8 cellular contexts compared by ENCODE assay signal in the genomic region with DNA sequence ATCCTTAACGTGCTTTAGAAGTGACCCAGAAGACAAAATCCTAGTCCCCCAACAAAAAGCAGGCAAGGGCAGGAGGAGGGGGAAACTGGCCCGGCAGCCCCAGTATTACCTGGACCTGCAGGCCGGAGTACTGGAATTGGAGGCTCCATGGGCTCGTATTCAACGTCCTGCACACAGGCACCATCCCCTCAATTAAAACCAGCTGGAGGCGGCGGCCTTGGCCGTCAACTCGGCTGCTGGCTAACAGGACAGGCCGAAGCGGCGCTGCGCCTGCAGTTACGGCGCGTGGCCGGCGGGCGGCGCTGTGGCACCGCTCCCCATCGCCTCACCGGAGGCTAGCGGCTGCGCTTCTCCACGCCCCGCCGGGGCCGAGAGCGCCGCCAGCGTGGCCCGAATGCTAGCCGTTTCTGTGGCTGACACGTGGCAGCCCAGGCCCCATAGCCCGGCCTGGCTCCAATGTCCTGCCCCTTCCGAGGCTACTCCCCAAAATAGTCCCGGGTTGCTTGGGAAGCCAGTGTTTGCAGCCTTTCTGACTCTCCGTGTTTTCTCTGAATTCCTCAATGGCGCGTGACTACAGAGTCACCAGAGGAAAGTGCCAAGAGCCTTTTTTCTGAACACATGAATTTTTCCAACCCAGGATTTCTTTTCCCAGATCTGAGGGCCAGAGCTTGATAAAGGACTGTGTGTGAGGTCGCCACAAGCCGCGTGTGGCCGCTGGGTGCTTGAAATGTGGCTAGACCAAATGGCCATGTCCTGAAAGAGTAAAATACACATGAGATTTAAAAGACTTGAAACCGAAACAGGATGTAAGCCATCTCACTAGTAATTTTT.
DNase-seq lines count a peak whose midpoint lies in the region; ATAC-seq, FAIRE-seq and TF ChIP-seq lines count a peak whose summit lies in the region.

No MANE protein-coding gene starts in this region.

- CTCF ChIA-PET in AG04449 (lab: Yijun Ruan, JAX): interaction anchor here (0.6 to 6.2 kb wide), 46 partner anchors 8 to 1112 kb away, joined by 3 to 179 read pairs (median 4); partner anchors contain the start of genes AIDA and BROX
- CTCF ChIA-PET in activated B cell treated with CpG ODN at 0.5 μM for 24 hours (lab: Charles Lee): interaction anchor here (0.8 to 4.8 kb wide), 12 partner anchors 10 to 1655 kb away, joined by 3 to 69 read pairs (median 3); no protein-coding TSS in a partner anchor

- intact Hi-C loops in activated B cell treated with CpG ODN at 0.5 μM for 24 hours (cut with micrococcal nuclease): loop anchor here (1.0 to 5.0 kb wide), 12 partner anchors 92 to 671 kb away; partner anchors contain the start of genes MIA3 and TAF1A
- intact Hi-C loops in kidney (cut with DNase I): no loop called here

- ATAC-seq in GM18861 (IDR thresholded peaks at IDR 0.05; ENCODE audit: unreplicated experiment) (peak; percentile 84), HG03095 (IDR thresholded peaks at IDR 0.05; ENCODE audit: unreplicated experiment) (peak; percentile 91), activated B cell treated with CpG ODN at 0.5 μM for 24 hours (ENCODE audit: low read depth) (peak; percentile 93)
- peak; percentile 84 for ATAC-seq in central memory CD8-positive, alpha-beta T cell (replicated peaks; ENCODE audit: extremely low read depth, poor library complexity, severe bottlenecking)

- DNase-seq in AG04449 (ENCODE audit: low read depth, low spot score): peak; percentile 63
- peak; percentile 75 for DNase-seq in NCI-H2196 treated with DMSO at 0.1 percent for 48 hours (lab: John Stamatoyannopoulos, UW; ENCODE audit: unreplicated experiment)
- peak; percentile 89 for DNase-seq in activated B cell treated with CpG ODN at 0.5 μM for 24 hours
- DNase-seq in central memory CD8-positive, alpha-beta T cell (ENCODE audit: low spot score in 2 of 2): peak; percentile 70 to 72
- DNase-seq in kidney: peak; percentile 98
- peak; percentile 59 to 73 for DNase-seq in stimulated activated CD4-positive, alpha-beta T cell treated with anti-CD3 and anti-CD28 coated beads, Interleukin-15, amount 100 ng/mL, for 1 hour (ENCODE audit: low read depth in 1 of 2, low spot score in 1 of 2)

- H3K4me1 ChIP-seq in kidney (ENCODE audit: control insufficient read depth in 1 of 2, insufficient read depth in 1 of 2, low read depth in 1 of 2, low read length in 2 of 2): no peaks in the 10 kb centered on the region

- TF ChIP-seq CTCF in AG04449 (IDR thresholded peaks at IDR 0.05; ENCODE audit: insufficient read depth, low read length, missing control alignments): peak; percentile 94
- peak; percentile 100 for TF ChIP-seq CTCF in activated B cell treated with CpG ODN at 0.5 μM for 24 hours (IDR thresholded peaks at IDR 0.05)
- TF ChIP-seq CTCF in kidney (IDR thresholded peaks at IDR 0.05; ENCODE audit: borderline replicate concordance, extremely low read depth, insufficient read depth): peak; percentile 100

- peak overlapping the region; percentile 98 for H3K27ac Mint-ChIP-seq in activated B cell treated with CpG ODN at 0.5 μM for 24 hours
- peak overlapping the region; percentile 90 for H3K27ac Mint-ChIP-seq in central memory CD8-positive, alpha-beta T cell (ENCODE audit: low read depth)

- POLR2A ChIA-PET in AG04449 (lab: Yijun Ruan, JAX) (interaction anchor here (0.5 to 0.9 kb wide), 4 partner anchors 174 to 1182 kb away, joined by 3 read pairs; no protein-coding TSS in a partner anchor), activated B cell treated with CpG ODN at 0.5 μM for 24 hours (lab: Charles Lee) (interaction anchor here (0.6 to 2.3 kb wide), 6 partner anchors 144 to 688 kb away, joined by 3 to 19 read pairs (median 4); no protein-coding TSS in a partner anchor)

- H3K36me3 ChIP-seq in kidney (ENCODE audit: control insufficient read depth in 1 of 2, insufficient read depth in 2 of 2, low read length in 2 of 2): no peaks in the 10 kb centered on the region

- no peaks in the 10 kb centered on the region for H3K9me3 ChIP-seq in kidney (ENCODE audit: control insufficient read depth in 1 of 2, low read length in 2 of 2)

- peak overlapping the region; percentile 30 to 84 for H3K9ac ChIP-seq in kidney (ENCODE audit: low read length in 2 of 2)

- H3K4me3 Mint-ChIP-seq in activated B cell treated with CpG ODN at 0.5 μM for 24 hours: peak overlapping the region; percentile 92
- peak overlapping the region; percentile 79 for H3K4me3 Mint-ChIP-seq in central memory CD8-positive, alpha-beta T cell

- H3K4me3 ChIP-seq in AG04449 (ENCODE audit: low read depth, low read length) (peak overlapping the region; percentile 59), kidney (ENCODE audit: low read length in 2 of 2) (peak overlapping the region; percentile 60 to 66)

- H3K27me3 Mint-ChIP-seq in activated B cell treated with CpG ODN at 0.5 μM for 24 hours: peaks cover 6% of the 10 kb centered on the region
- H3K27me3 Mint-ChIP-seq in central memory CD8-positive, alpha-beta T cell: peaks cover 5% of the 10 kb centered on the region

- peaks cover 13% of the 10 kb centered on the region for H3K4me1 Mint-ChIP-seq in activated B cell treated with CpG ODN at 0.5 μM for 24 hours
- peaks cover 7% of the 10 kb centered on the region for H3K4me1 Mint-ChIP-seq in central memory CD8-positive, alpha-beta T cell

- H3K36me3 Mint-ChIP-seq in activated B cell treated with CpG ODN at 0.5 μM for 24 hours (ENCODE audit: low read depth): peaks cover 3% of the 10 kb centered on the region
- H3K36me3 Mint-ChIP-seq in central memory CD8-positive, alpha-beta T cell (ENCODE audit: insufficient read depth): peaks cover 11% of the 10 kb centered on the region

- no peak for FAIRE-seq in kidney (lab: Jason Lieb, UNC)

- H3K9me3 Mint-ChIP-seq in activated B cell treated with CpG ODN at 0.5 μM for 24 hours: no peaks in the 10 kb centered on the region
- no peaks in the 10 kb centered on the region for H3K9me3 Mint-ChIP-seq in central memory CD8-positive, alpha-beta T cell

- peak overlapping the region; percentile 81 to 86 for H3K27ac ChIP-seq in kidney (ENCODE audit: low read depth in 2 of 2, low read length in 2 of 2)

Comparison
In these comparisons a context has a peak if more than half of its experiments do, and no peak if none do; other contexts are left out.
1. Peak in every context shown above with its lines: DNase-seq, ATAC-seq, H3K4me3 ChIP-seq and H3K27ac ChIP-seq.